ENCODE assay signal across 11 cellular contexts in genomic region chr9:94951591-94952115, GRCh38.
DNase-seq lines count a peak whose midpoint lies in the region; ATAC-seq, FAIRE-seq and TF ChIP-seq lines count a peak whose summit lies in the region.
"Had no signal": no experiment of that assay in that cellular context is flagged by ENCODE, and none has a peak within 500 bp of the region (broad histone marks: within the 10 kb centered on the region; RNA-seq: fewer than 3 reads in every experiment).

No MANE protein-coding gene starts in this region.

- peaks cover 22% of the 10 kb centered on the region for H3K4me1 ChIP-seq in CD4-positive, CD25-positive, alpha-beta regulatory T cell (ENCODE audit: control insufficient read depth, insufficient read depth, low read length, poor library complexity, severe bottlenecking)
- H3K4me1 ChIP-seq in keratinocyte (ENCODE audit: control insufficient read depth, extremely low read depth, insufficient read depth, low read length) (peaks cover 44% of the 10 kb centered on the region), skeletal muscle satellite cell (ENCODE audit: control insufficient read depth, insufficient read depth, low read length) (peaks cover 39% of the 10 kb centered on the region)

- FAIRE-seq in keratinocyte (lab: Jason Lieb, UNC): no peak
- FAIRE-seq in frontal cortex (lab: Jason Lieb, UNC): no peak

- no peaks in the 10 kb centered on the region for H3K9me1 ChIP-seq in keratinocyte (ENCODE audit: control insufficient read depth, extremely low read depth, insufficient read depth, low read length)

- H3K27me3 Mint-ChIP-seq in CD4-positive, CD25-positive, alpha-beta regulatory T cell: no peaks in the 10 kb centered on the region
- peaks cover 1% of the 10 kb centered on the region for H3K27me3 Mint-ChIP-seq in activated T-helper 1 cell treated with anti-CD3 and anti-CD28 coated beads, Interleukin-12 subunit alpha, Interleukin-12 subunit beta, Interleukin-2, Interleukin-4 antibody, amounts not matched to agents 30 ng/mL and 10 ng/mL and 1 ng/mL, durations not matched to agents 14 hours and 24 hours and 36 hours (ENCODE audit: insufficient read depth)

- H3K27ac Mint-ChIP-seq in CD4-positive, CD25-positive, alpha-beta regulatory T cell: peak overlapping the region; percentile 85 to 90 (median 86)
- H3K27ac Mint-ChIP-seq in activated T-helper 1 cell treated with anti-CD3 and anti-CD28 coated beads, Interleukin-12 subunit alpha, Interleukin-12 subunit beta, Interleukin-2, Interleukin-4 antibody, amounts not matched to agents 30 ng/mL and 10 ng/mL and 1 ng/mL, durations not matched to agents 14 hours and 24 hours and 36 hours: peak overlapping the region; percentile 62

- peak overlapping the region; percentile 11 to 73 (median 38) for H3K4me3 Mint-ChIP-seq in CD4-positive, CD25-positive, alpha-beta regulatory T cell
- peak overlapping the region; percentile 63 for H3K4me3 Mint-ChIP-seq in activated T-helper 1 cell treated with anti-CD3 and anti-CD28 coated beads, Interleukin-12 subunit alpha, Interleukin-12 subunit beta, Interleukin-2, Interleukin-4 antibody, amounts not matched to agents 30 ng/mL and 10 ng/mL and 1 ng/mL, durations not matched to agents 14 hours and 24 hours and 36 hours

- H3K4me2 ChIP-seq in keratinocyte (ENCODE audit: control insufficient read depth, extremely low read depth, insufficient read depth, low read depth, low read length): peak overlapping the region; percentile 89
- peak overlapping the region; percentile 19 for H3K4me2 ChIP-seq in skeletal muscle satellite cell (ENCODE audit: low read length)

- H4K20me1 ChIP-seq in keratinocyte (ENCODE audit: control insufficient read depth, extremely low read depth, insufficient read depth, low read length): no peaks in the 10 kb centered on the region

- peak in 1 of 3 donors; percentile 7 for DNase-seq in CD4-positive, CD25-positive, alpha-beta regulatory T cell
- DNase-seq in activated T-helper 1 cell treated with anti-CD3 and anti-CD28 coated beads, Interleukin-12 subunit alpha, Interleukin-12 subunit beta, Interleukin-2, Interleukin-4 antibody, amounts not matched to agents 30 ng/mL and 10 ng/mL and 1 ng/mL, durations not matched to agents 14 hours and 24 hours and 36 hours (ENCODE audit: low spot score): no peak
- no peak for DNase-seq in keratinocyte (ENCODE audit: low read depth, low spot score)
- DNase-seq in frontal cortex (ENCODE audit: low spot score in 2 of 2): no peak
- DNase-seq in NCI-H2196 treated with DMSO at 0.1 percent for 48 hours (lab: John Stamatoyannopoulos, UW; ENCODE audit: unreplicated experiment): no peak
- no peak for DNase-seq in activated CD4-positive, CD25-positive, alpha-beta regulatory T cell (lab: John Stamatoyannopoulos, UW)
- DNase-seq: NCI-H1417 treated with DMSO at 0.1 percent for 48 hours; stimulated activated CD4-positive, alpha-beta T cell treated with anti-CD3 and anti-CD28 coated beads, Interleukin-4, amount 100 ng/mL, for 4 hours had no signal

- no peaks in the 10 kb centered on the region for H3K9me3 ChIP-seq in CD4-positive, CD25-positive, alpha-beta regulatory T cell (ENCODE audit: control insufficient read depth in 2 of 2, low read length in 2 of 2)
- no peaks in the 10 kb centered on the region for H3K9me3 ChIP-seq in keratinocyte (ENCODE audit: control insufficient read depth, low read depth, low read length)
- no peaks in the 10 kb centered on the region for H3K9me3 ChIP-seq in skeletal muscle satellite cell (replicated peaks; ENCODE audit: low read length)
- H3K9me3 ChIP-seq: ovary had no signal

- H3K79me2 ChIP-seq in keratinocyte (ENCODE audit: control insufficient read depth, insufficient read depth, low read length): no peaks in the 10 kb centered on the region

- peaks cover 22% of the 10 kb centered on the region for H3K36me3 Mint-ChIP-seq in CD4-positive, CD25-positive, alpha-beta regulatory T cell
- peaks cover 5% of the 10 kb centered on the region for H3K36me3 Mint-ChIP-seq in activated T-helper 1 cell treated with anti-CD3 and anti-CD28 coated beads, Interleukin-12 subunit alpha, Interleukin-12 subunit beta, Interleukin-2, Interleukin-4 antibody, amounts not matched to agents 30 ng/mL and 10 ng/mL and 1 ng/mL, durations not matched to agents 14 hours and 24 hours and 36 hours (ENCODE audit: low read depth)

- dilution Hi-C loops in keratinocyte (cut with MboI; ENCODE audit: extremely low pct_ligation_motif_present, low sequenced_read_pairs): no loop called here

- intact Hi-C loops in activated T-helper 1 cell treated with anti-CD3 and anti-CD28 coated beads, Interleukin-12 subunit alpha, Interleukin-12 subunit beta, Interleukin-2, Interleukin-4 antibody, amounts not matched to agents 30 ng/mL and 10 ng/mL and 1 ng/mL, durations not matched to agents 14 hours and 24 hours and 36 hours (cut with micrococcal nuclease): loop anchor here (2.0 to 5.0 kb wide), 3 partner anchors 53 to 74 kb away; no protein-coding TSS in a partner anchor

- no peak overlapping the region for H2AFZ ChIP-seq in keratinocyte (ENCODE audit: control insufficient read depth, low read length)

- no peaks in the 10 kb centered on the region for H3K27me3 ChIP-seq in CD4-positive, CD25-positive, alpha-beta regulatory T cell (ENCODE audit: control insufficient read depth, insufficient read depth, low read length)
- no peaks in the 10 kb centered on the region for H3K27me3 ChIP-seq in keratinocyte (ENCODE audit: control insufficient read depth, extremely low read depth, insufficient read depth, low read length)
- H3K27me3 ChIP-seq in skeletal muscle satellite cell (ENCODE audit: control insufficient read depth, insufficient read depth, low read length): no peaks in the 10 kb centered on the region
- H3K27me3 ChIP-seq: ovary had no signal

- H3K4me1 Mint-ChIP-seq in CD4-positive, CD25-positive, alpha-beta regulatory T cell: peaks cover 17 to 33% (median 29%) of the 10 kb centered on the region in 4 donors
- peaks cover 45% of the 10 kb centered on the region for H3K4me1 Mint-ChIP-seq in activated T-helper 1 cell treated with anti-CD3 and anti-CD28 coated beads, Interleukin-12 subunit alpha, Interleukin-12 subunit beta, Interleukin-2, Interleukin-4 antibody, amounts not matched to agents 30 ng/mL and 10 ng/mL and 1 ng/mL, durations not matched to agents 14 hours and 24 hours and 36 hours (ENCODE audit: low read depth)

- H3K9ac ChIP-seq in keratinocyte (ENCODE audit: control insufficient read depth, extremely low read depth, insufficient read depth, low read length): no peak overlapping the region
- H3K9ac ChIP-seq in skeletal muscle satellite cell (ENCODE audit: low read depth, low read length): no peak overlapping the region

- ATAC-seq in CD4-positive, CD25-positive, alpha-beta regulatory T cell (ENCODE audit: low read depth in 2 of 2): no peak
- no peak for ATAC-seq in HG03520 (IDR thresholded peaks at IDR 0.05; ENCODE audit: unreplicated experiment)

- H3K36me3 ChIP-seq in CD4-positive, CD25-positive, alpha-beta regulatory T cell (ENCODE audit: control insufficient read depth, insufficient read depth, low read length): peaks cover 2% of the 10 kb centered on the region
- H3K36me3 ChIP-seq in keratinocyte (ENCODE audit: control insufficient read depth in 2 of 2, extremely low read depth in 1 of 2, insufficient read depth in 2 of 2, low read length in 2 of 2): peaks cover 0 to 7% of the 10 kb centered on the region in 2 experiments
- peaks cover 14% of the 10 kb centered on the region for H3K36me3 ChIP-seq in skeletal muscle satellite cell (ENCODE audit: insufficient read depth, low read length)
- H3K36me3 ChIP-seq: ovary had no signal

- TF ChIP-seq CTCF in keratinocyte (optimal IDR thresholded peaks at IDR 0.05 in 1 of 3, IDR thresholded peaks at IDR 0.05 in 1 of 3, conservative IDR thresholded peaks at IDR 0.05 in 1 of 3; ENCODE audit: extremely low read depth in 1 of 3, insufficient read depth in 2 of 3, low read length in 3 of 3): no peak

- H3K27ac ChIP-seq in CD4-positive, CD25-positive, alpha-beta regulatory T cell (ENCODE audit: insufficient read depth, low read length, poor library complexity, severe bottlenecking): no peak overlapping the region
- no peak overlapping the region for H3K27ac ChIP-seq in keratinocyte (ENCODE audit: control insufficient read depth, insufficient read depth, low read length)

- H3K4me3 ChIP-seq in CD4-positive, CD25-positive, alpha-beta regulatory T cell (ENCODE audit: low read depth, low read length): peak overlapping the region; percentile 8
- H3K4me3 ChIP-seq in keratinocyte (ENCODE audit: control insufficient read depth in 2 of 3, extremely low read depth in 1 of 3, insufficient read depth in 2 of 3, low read depth in 1 of 3, low read length in 3 of 3) (no peak overlapping the region), skeletal muscle satellite cell (ENCODE audit: low read length) (no peak overlapping the region)
- H3K4me3 ChIP-seq: ovary had no signal

- no peaks in the 10 kb centered on the region for H3K9me3 Mint-ChIP-seq in CD4-positive, CD25-positive, alpha-beta regulatory T cell
- no peaks in the 10 kb centered on the region for H3K9me3 Mint-ChIP-seq in activated T-helper 1 cell treated with anti-CD3 and anti-CD28 coated beads, Interleukin-12 subunit alpha, Interleukin-12 subunit beta, Interleukin-2, Interleukin-4 antibody, amounts not matched to agents 30 ng/mL and 10 ng/mL and 1 ng/mL, durations not matched to agents 14 hours and 24 hours and 36 hours
